In genomic region chr1:200802865-200803512, GRCh38 we compare ENCODE assay signal across 8 cellular contexts.
DNase-seq lines count a peak whose midpoint lies in the region; ATAC-seq and TF ChIP-seq lines count a peak whose summit lies in the region.

No MANE protein-coding gene starts in this region.

- ATAC-seq in GM18868 (IDR thresholded peaks at IDR 0.05; ENCODE audit: unreplicated experiment) (peak; percentile 70), HG03565 (IDR thresholded peaks at IDR 0.05; ENCODE audit: unreplicated experiment) (peak; percentile 59)

- peak; percentile 38 for DNase-seq in AG04449 (ENCODE audit: low read depth, low spot score)
- DNase-seq in NCI-H748 (lab: John Stamatoyannopoulos, UW; ENCODE audit: unreplicated experiment), result peak; percentile 73
- DNase-seq in activated CD4-positive, alpha-beta T cell treated with anti-CD3 and anti-CD28 coated beads, Interleukin-2, amount 50 U/mL, for 48 hours, result peak; percentile 77 to 82
- peak; percentile 50 for DNase-seq in effector CD8-positive, alpha-beta T cell (lab: John Stamatoyannopoulos, UW)
- DNase-seq in lung microvascular endothelial cell (ENCODE audit: low read depth in 2 of 2), result peak; percentile 86 to 88
- DNase-seq in stimulated activated CD8-positive, alpha-beta memory T cell treated with anti-CD3 and anti-CD28 coated beads, Interleukin-15, amount 100 ng/mL, for 24 hours (ENCODE audit: low read depth), result peak; percentile 29

- CTCF ChIA-PET in AG04449 (lab: Yijun Ruan, JAX), result interaction anchor here (0.6 to 6.0 kb wide), 42 partner anchors 8 to 274 kb away, joined by 3 to 167 read pairs (median 5); partner anchors contain the start of genes DDX59 and KIF14

- H3K4me3 ChIP-seq in AG04449 (ENCODE audit: low read depth, low read length), result no peak overlapping the region

- POLR2A ChIA-PET in AG04449 (lab: Yijun Ruan, JAX), result no interaction called here

- peak; percentile 92 for TF ChIP-seq CTCF in AG04449 (IDR thresholded peaks at IDR 0.05; ENCODE audit: insufficient read depth, low read length, missing control alignments)

Comparison
In these comparisons a context has a peak if more than half of its experiments do, and no peak if none do; other contexts are left out.
1. DNase-seq: peak in every context shown above with its lines; median percentile 87 in lung microvascular endothelial cell; 80 in activated CD4-positive, alpha-beta T cell treated with anti-CD3 and anti-CD28 coated beads, Interleukin-2, amount 50 U/mL, for 48 hours; 73 in NCI-H748; 50 in effector CD8-positive, alpha-beta T cell; 38 in AG04449; 29 in stimulated activated CD8-positive, alpha-beta memory T cell treated with anti-CD3 and anti-CD28 coated beads, Interleukin-15, amount 100 ng/mL, for 24 hours.